12 cellular contexts compared by ENCODE assay signal in the genomic region with DNA sequence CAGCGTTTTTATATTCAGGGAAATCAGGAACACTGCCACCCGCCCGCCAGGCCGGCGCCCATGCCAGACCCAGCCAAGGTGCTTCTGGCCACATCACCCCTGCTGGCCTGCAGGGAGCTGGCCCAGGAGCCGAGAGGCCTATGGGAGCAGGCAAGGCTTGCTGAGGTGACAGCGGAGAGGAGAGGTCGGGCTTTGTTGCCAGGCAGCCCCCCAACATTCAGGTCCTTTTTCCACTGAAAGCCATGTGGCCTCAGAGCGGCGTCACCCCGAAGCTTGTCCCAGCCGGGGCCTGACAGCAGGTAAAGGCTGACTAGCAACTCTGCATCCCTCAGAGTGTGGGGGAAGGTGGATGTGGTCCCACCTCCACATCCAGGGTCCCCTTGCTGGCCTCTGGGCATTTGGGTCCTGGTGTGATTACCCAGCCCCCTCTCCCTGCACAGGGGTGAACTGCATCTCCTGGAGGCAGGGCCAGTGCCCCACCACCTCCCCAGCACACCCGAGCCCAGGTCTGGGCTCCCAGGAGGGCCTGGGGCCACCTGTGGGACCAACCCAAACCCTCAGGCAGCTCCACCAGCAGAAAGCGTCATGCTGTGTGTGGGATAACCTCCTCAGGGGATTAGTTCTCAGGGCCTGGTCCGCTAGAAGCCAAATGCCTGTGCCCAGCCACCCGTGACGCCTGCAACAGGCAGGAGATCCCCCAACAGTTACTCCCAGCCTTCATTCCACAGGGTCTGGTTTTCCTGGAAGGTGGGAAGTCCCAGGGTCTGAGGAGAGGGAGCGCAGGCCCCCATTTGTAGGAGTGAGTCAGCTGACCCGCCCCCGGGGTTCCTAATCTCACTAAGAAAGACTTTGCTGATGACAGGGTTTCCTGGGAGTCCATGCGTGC. TPM values are rescaled to one million over a fixed set of nuclear protein-coding genes. Genes with fewer than 3 reads are reported as not detected.
DNase-seq lines count a peak whose midpoint lies in the region; ATAC-seq and TF ChIP-seq lines count a peak whose summit lies in the region.
"Had no signal": no experiment of that assay in that cellular context is flagged by ENCODE, and none has a peak within 500 bp of the region (broad histone marks: within the 10 kb centered on the region; RNA-seq: fewer than 3 reads in every experiment).

A gene (plus strand): TSS at position 869 of the 886 bp plus-strand sequence. CDS start 54 bp downstream, outside the sequence.

- ATAC-seq in activated naive CD8-positive, alpha-beta T cell treated with anti-CD3 and anti-CD28 coated beads, Interleukin-2, amount 50 U/mL, for 24 hours = no peak
- ATAC-seq: stimulated activated effector memory CD8-positive, alpha-beta T cell treated with anti-CD3 and anti-CD28 coated beads, Interleukin-12 subunit alpha, Interleukin-12 subunit beta, amount 100 ng/mL, for 72 hours had no signal

- POLR2A ChIA-PET in activated CD4-positive, alpha-beta memory T cell treated with anti-CD3 and anti-CD28 coated beads for 36 hours (lab: Charles Lee) = no interaction called here

- H3K27ac Mint-ChIP-seq in activated naive CD8-positive, alpha-beta T cell treated with anti-CD3 and anti-CD28 coated beads for 36 hours = no peak within 1 kb of the TSS
- no peak within 1 kb of the TSS for H3K27ac Mint-ChIP-seq in activated naive CD8-positive, alpha-beta T cell treated with anti-CD3 and anti-CD28 coated beads, Interleukin-2, amount 50 U/mL, for 24 hours
- no peak within 1 kb of the TSS for H3K27ac Mint-ChIP-seq in activated CD4-positive, alpha-beta memory T cell treated with anti-CD3 and anti-CD28 coated beads for 36 hours
- no peak within 1 kb of the TSS for H3K27ac Mint-ChIP-seq in T-helper 2 cell treated with Interferon-gamma antibody and Interleukin-4, amounts not matched to agents 5 μg/mL and 100 μg/mL, for 36 hours
- H3K27ac Mint-ChIP-seq: activated naive CD4-positive, alpha-beta T cell treated with anti-CD3 and anti-CD28 coated beads, Interleukin-2, amount 10 ng/mL, durations not matched to agents 7 days and 5 days; stimulated activated effector memory CD8-positive, alpha-beta T cell treated with anti-CD3 and anti-CD28 coated beads, Interleukin-12 subunit alpha, Interleukin-12 subunit beta, amount 100 ng/mL, for 72 hours had no signal

- no peaks in the 10 kb centered on the region for H3K36me3 Mint-ChIP-seq in activated naive CD8-positive, alpha-beta T cell treated with anti-CD3 and anti-CD28 coated beads for 36 hours
- no peaks in the 10 kb centered on the region for H3K36me3 Mint-ChIP-seq in activated naive CD8-positive, alpha-beta T cell treated with anti-CD3 and anti-CD28 coated beads, Interleukin-2, amount 50 U/mL, for 24 hours (ENCODE audit: low read depth)
- no peaks in the 10 kb centered on the region for H3K36me3 Mint-ChIP-seq in activated CD4-positive, alpha-beta memory T cell treated with anti-CD3 and anti-CD28 coated beads for 36 hours
- no peaks in the 10 kb centered on the region for H3K36me3 Mint-ChIP-seq in T-helper 2 cell treated with Interferon-gamma antibody and Interleukin-4, amounts not matched to agents 5 μg/mL and 100 μg/mL, for 36 hours (ENCODE audit: low read depth)
- H3K36me3 Mint-ChIP-seq: activated naive CD4-positive, alpha-beta T cell treated with anti-CD3 and anti-CD28 coated beads, Interleukin-2, amount 10 ng/mL, durations not matched to agents 7 days and 5 days; stimulated activated effector memory CD8-positive, alpha-beta T cell treated with anti-CD3 and anti-CD28 coated beads, Interleukin-12 subunit alpha, Interleukin-12 subunit beta, amount 100 ng/mL, for 72 hours had no signal

- in situ Hi-C loops in GM13977 (cut with MboI; ENCODE audit: low pct_unique_long_range_greater_than_20kb, low sequenced_read_pairs, unreplicated experiment) = no loop called here

- H3K27me3 Mint-ChIP-seq in activated naive CD8-positive, alpha-beta T cell treated with anti-CD3 and anti-CD28 coated beads for 36 hours = peaks cover 11% of the 10 kb centered on the region
- peaks cover 7% of the 10 kb centered on the region for H3K27me3 Mint-ChIP-seq in activated naive CD8-positive, alpha-beta T cell treated with anti-CD3 and anti-CD28 coated beads, Interleukin-2, amount 50 U/mL, for 24 hours
- peaks cover 4% of the 10 kb centered on the region for H3K27me3 Mint-ChIP-seq in activated CD4-positive, alpha-beta memory T cell treated with anti-CD3 and anti-CD28 coated beads for 36 hours
- no peaks in the 10 kb centered on the region for H3K27me3 Mint-ChIP-seq in T-helper 2 cell treated with Interferon-gamma antibody and Interleukin-4, amounts not matched to agents 5 μg/mL and 100 μg/mL, for 36 hours (ENCODE audit: low read depth)
- H3K27me3 Mint-ChIP-seq: activated naive CD4-positive, alpha-beta T cell treated with anti-CD3 and anti-CD28 coated beads, Interleukin-2, amount 10 ng/mL, durations not matched to agents 7 days and 5 days had no signal

- H3K4me1 Mint-ChIP-seq in activated naive CD8-positive, alpha-beta T cell treated with anti-CD3 and anti-CD28 coated beads for 36 hours = no peaks in the 10 kb centered on the region
- no peaks in the 10 kb centered on the region for H3K4me1 Mint-ChIP-seq in activated naive CD8-positive, alpha-beta T cell treated with anti-CD3 and anti-CD28 coated beads, Interleukin-2, amount 50 U/mL, for 24 hours
- H3K4me1 Mint-ChIP-seq in activated CD4-positive, alpha-beta memory T cell treated with anti-CD3 and anti-CD28 coated beads for 36 hours (ENCODE audit: low read depth) = no peaks in the 10 kb centered on the region
- no peaks in the 10 kb centered on the region for H3K4me1 Mint-ChIP-seq in T-helper 2 cell treated with Interferon-gamma antibody and Interleukin-4, amounts not matched to agents 5 μg/mL and 100 μg/mL, for 36 hours (ENCODE audit: low read depth)
- H3K4me1 Mint-ChIP-seq: activated naive CD4-positive, alpha-beta T cell treated with anti-CD3 and anti-CD28 coated beads, Interleukin-2, amount 10 ng/mL, durations not matched to agents 7 days and 5 days; stimulated activated effector memory CD8-positive, alpha-beta T cell treated with anti-CD3 and anti-CD28 coated beads, Interleukin-12 subunit alpha, Interleukin-12 subunit beta, amount 100 ng/mL, for 72 hours had no signal

- no peaks in the 10 kb centered on the region for H3K9me3 Mint-ChIP-seq in activated naive CD8-positive, alpha-beta T cell treated with anti-CD3 and anti-CD28 coated beads for 36 hours
- H3K9me3 Mint-ChIP-seq in activated naive CD8-positive, alpha-beta T cell treated with anti-CD3 and anti-CD28 coated beads, Interleukin-2, amount 50 U/mL, for 24 hours = no peaks in the 10 kb centered on the region
- H3K9me3 Mint-ChIP-seq in activated CD4-positive, alpha-beta memory T cell treated with anti-CD3 and anti-CD28 coated beads for 36 hours = no peaks in the 10 kb centered on the region
- no peaks in the 10 kb centered on the region for H3K9me3 Mint-ChIP-seq in T-helper 2 cell treated with Interferon-gamma antibody and Interleukin-4, amounts not matched to agents 5 μg/mL and 100 μg/mL, for 36 hours
- H3K9me3 Mint-ChIP-seq: stimulated activated effector memory CD8-positive, alpha-beta T cell treated with anti-CD3 and anti-CD28 coated beads, Interleukin-12 subunit alpha, Interleukin-12 subunit beta, amount 100 ng/mL, for 72 hours had no signal

- intact Hi-C loops in activated CD4-positive, alpha-beta memory T cell treated with anti-CD3 and anti-CD28 coated beads for 36 hours (cut with micrococcal nuclease) = no loop called here

- TF ChIP-seq CTCF in GM13977 (IDR thresholded peaks at IDR 0.05; ENCODE audit: extremely low read depth, insufficient read depth, missing control alignments) = no peak

- CTCF ChIA-PET in activated CD4-positive, alpha-beta memory T cell treated with anti-CD3 and anti-CD28 coated beads for 36 hours (lab: Charles Lee) = no interaction called here

- H3K4me3 Mint-ChIP-seq in activated naive CD8-positive, alpha-beta T cell treated with anti-CD3 and anti-CD28 coated beads for 36 hours = no peak within 1 kb of the TSS
- no peak within 1 kb of the TSS for H3K4me3 Mint-ChIP-seq in activated naive CD8-positive, alpha-beta T cell treated with anti-CD3 and anti-CD28 coated beads, Interleukin-2, amount 50 U/mL, for 24 hours
- no peak within 1 kb of the TSS for H3K4me3 Mint-ChIP-seq in activated CD4-positive, alpha-beta memory T cell treated with anti-CD3 and anti-CD28 coated beads for 36 hours
- H3K4me3 Mint-ChIP-seq in T-helper 2 cell treated with Interferon-gamma antibody and Interleukin-4, amounts not matched to agents 5 μg/mL and 100 μg/mL, for 36 hours = no peak within 1 kb of the TSS
- H3K4me3 Mint-ChIP-seq: activated naive CD4-positive, alpha-beta T cell treated with anti-CD3 and anti-CD28 coated beads, Interleukin-2, amount 10 ng/mL, durations not matched to agents 7 days and 5 days; stimulated activated effector memory CD8-positive, alpha-beta T cell treated with anti-CD3 and anti-CD28 coated beads, Interleukin-12 subunit alpha, Interleukin-12 subunit beta, amount 100 ng/mL, for 72 hours had no signal

- H3K27ac ChIP-seq in substantia nigra (ENCODE audit: low read depth, low read length, poor library complexity, severe bottlenecking) = peak within 1 kb of the TSS; percentile 78
- H3K27ac ChIP-seq: HL-60 had no signal

- DNase-seq in activated naive CD8-positive, alpha-beta T cell treated with anti-CD3 and anti-CD28 coated beads for 36 hours = no peak
- DNase-seq in activated naive CD8-positive, alpha-beta T cell treated with anti-CD3 and anti-CD28 coated beads, Interleukin-2, amount 50 U/mL, for 24 hours = no peak
- no peak for DNase-seq in activated CD4-positive, alpha-beta memory T cell treated with anti-CD3 and anti-CD28 coated beads for 36 hours
- peak; percentile 95 for DNase-seq in kidney glomerular epithelial cell (lab: John Stamatoyannopoulos, UW)
- no peak for DNase-seq in substantia nigra (lab: John Stamatoyannopoulos, UW)
- no peak for DNase-seq in GM13977 (ENCODE audit: low spot score)
- no peak for DNase-seq in T-helper 2 cell treated with Interferon-gamma antibody and Interleukin-4, amounts not matched to agents 5 μg/mL and 100 μg/mL, for 36 hours (ENCODE audit: low spot score)
- DNase-seq in cerebellar cortex (ENCODE audit: low spot score) = no peak
- DNase-seq: activated naive CD4-positive, alpha-beta T cell treated with anti-CD3 and anti-CD28 coated beads, Interleukin-2, amount 10 ng/mL, durations not matched to agents 7 days and 5 days; MG63 had no signal

RNA-seq across cellular contexts. Expression of the gene that starts here (rescaled TPM):
- total RNA-seq in activated naive CD8-positive, alpha-beta T cell treated with anti-CD3 and anti-CD28 coated beads for 36 hours = 10 to 100 TPM; 12.6 to 13.9 TPM
- total RNA-seq in activated CD4-positive, alpha-beta memory T cell treated with anti-CD3 and anti-CD28 coated beads for 36 hours = 10 to 100 TPM; 16.1 to 22.9 TPM
